In genomic region chr11:128172046-128172878, GRCh38 we compare ENCODE assay signal across 8 cellular contexts.
DNase-seq lines count a peak whose midpoint lies in the region; ATAC-seq lines count a peak whose summit lies in the region.

No MANE protein-coding gene starts in this region.

- ATAC-seq in HG03064 (IDR thresholded peaks at IDR 0.05; ENCODE audit: low read depth, unreplicated experiment) (peak; percentile 67), HG02970 (IDR thresholded peaks at IDR 0.05; ENCODE audit: low FRiP score, unreplicated experiment) (no peak)

- DNase-seq in GF-D8 (lab: John Stamatoyannopoulos, UW) (peak; percentile 55), NCI-H446 treated with DMSO at 0.1 percent for 48 hours (lab: John Stamatoyannopoulos, UW) (peak; percentile 22), cerebellum (ENCODE audit: low spot score) (peak; percentile 67), left kidney (ENCODE audit: low read depth, low spot score) (peak; percentile 91)
- peak; percentile 76 for DNase-seq in activated CD4-positive, alpha-beta T cell treated with anti-CD3 and anti-CD28 coated beads for 1 hour
- peak; percentile 76 to 84 for DNase-seq in stimulated activated CD4-positive, alpha-beta T cell treated with anti-CD3 and anti-CD28 coated beads, Interleukin-4, amount 100 ng/mL, for 4 hours

Comparison
In these comparisons a context has a peak if more than half of its experiments do, and no peak if none do; other contexts are left out.
1. DNase-seq: peak in every context shown above with its lines; median percentile 91 in left kidney; 80 in stimulated activated CD4-positive, alpha-beta T cell treated with anti-CD3 and anti-CD28 coated beads, Interleukin-4, amount 100 ng/mL, for 4 hours; 76 in activated CD4-positive, alpha-beta T cell treated with anti-CD3 and anti-CD28 coated beads for 1 hour; 67 in cerebellum; 55 in GF-D8; 22 in NCI-H446 treated with DMSO at 0.1 percent for 48 hours.